ENCODE assay signal across 24 cellular contexts in genomic region chr6:159753081-159753872, GRCh38. TPM values are rescaled to one million over a fixed set of nuclear protein-coding genes. Genes with fewer than 3 reads are reported as not detected.
DNase-seq lines count a peak whose midpoint lies in the region; ATAC-seq and TF ChIP-seq lines count a peak whose summit lies in the region.
"Had no signal": no experiment of that assay in that cellular context is flagged by ENCODE, and none has a peak within 500 bp of the region (broad histone marks: within the 10 kb centered on the region; RNA-seq: fewer than 3 reads in every experiment).

No MANE protein-coding gene starts in this region.

- H3K9me3 Mint-ChIP-seq in natural killer cell (no peaks in the 10 kb centered on the region), glutamatergic neuron (ENCODE audit: unreplicated experiment) (no peaks in the 10 kb centered on the region), Caco-2 (ENCODE audit: unreplicated experiment) (no peaks in the 10 kb centered on the region)
- H3K9me3 Mint-ChIP-seq in natural killer cell treated with Interleukin-12 subunit alpha and Interleukin-12 subunit beta and Interleukin-15 and Interleukin-18, amount 100 ng/mL, for 72 hours, result no peaks in the 10 kb centered on the region
- no peaks in the 10 kb centered on the region for H3K9me3 Mint-ChIP-seq in stimulated activated memory B cell treated with anti-CD40 and anti-IgM and Interleukin-4, amounts not matched to agents 10 μg/mL and 1 μg/mL and 100 μg/mL, for 72 hours
- H3K9me3 Mint-ChIP-seq: dendritic cell treated with granulocyte-macrophage colony-stimulating factor and Interleukin-4, amounts not matched to agents 40 ng/mL and 50 ng/mL, for 4 days; H9; neural progenitor cell; stimulated activated naive B cell treated with anti-CD40 and anti-IgM and Interleukin-4, amounts not matched to agents 10 μg/mL and 1 μg/mL and 100 μg/mL, for 72 hours had no signal

- no peaks in the 10 kb centered on the region; the same call in 1 of the 2 replicates for H3K36me3 ChIP-seq in Caco-2 (ENCODE audit: control insufficient read depth, insufficient read depth, low read length)

- TF ChIP-seq CTCF in natural killer cell (IDR thresholded peaks at IDR 0.05) (no peak), glutamatergic neuron (IDR thresholded peaks at IDR 0.05; ENCODE audit: partially characterized antibody, unreplicated experiment) (no peak), Caco-2 (IDR thresholded peaks at IDR 0.05; ENCODE audit: insufficient read depth in 1 of 2, low read depth in 1 of 2, low read length in 1 of 2, severe bottlenecking in 1 of 2, unreplicated experiment in 1 of 2) (no peak)

- no peaks in the 10 kb centered on the region for H3K9me3 ChIP-seq in Caco-2
- H3K9me3 ChIP-seq: adrenal gland, thyroid gland had no signal

- intact Hi-C loops in natural killer cell (cut with micrococcal nuclease), result no loop called here
- intact Hi-C loops in Caco-2 (cut with micrococcal nuclease; ENCODE audit: unreplicated experiment), result no loop called here

- BruUV-seq in Caco-2 (replicated peaks; lab: Mats Ljungman, UMichigan), result no TSS peak

- H3K4me1 ChIP-seq in Caco-2, result no peaks in the 10 kb centered on the region
- H3K4me1 ChIP-seq: neural progenitor cell had no signal

- H3K27me3 ChIP-seq in Caco-2 (replicated peaks; ENCODE audit: control insufficient read depth, insufficient read depth, low read length), result no peaks in the 10 kb centered on the region
- H3K27me3 ChIP-seq: adrenal gland, neural progenitor cell, thyroid gland had no signal

- H3K4me1 Mint-ChIP-seq in natural killer cell (peaks cover 0 to 1% of the 10 kb centered on the region in 2 donors), glutamatergic neuron (ENCODE audit: low read depth, unreplicated experiment) (no peaks in the 10 kb centered on the region), Caco-2 (ENCODE audit: low read depth, unreplicated experiment) (peaks cover 6% of the 10 kb centered on the region)
- H3K4me1 Mint-ChIP-seq in natural killer cell treated with Interleukin-12 subunit alpha and Interleukin-12 subunit beta and Interleukin-15 and Interleukin-18, amount 100 ng/mL, for 72 hours (ENCODE audit: low read depth in 2 of 2), result peaks cover 2 to 3% of the 10 kb centered on the region in 2 donors
- no peaks in the 10 kb centered on the region for H3K4me1 Mint-ChIP-seq in stimulated activated memory B cell treated with anti-CD40 and anti-IgM and Interleukin-4, amounts not matched to agents 10 μg/mL and 1 μg/mL and 100 μg/mL, for 72 hours
- H3K4me1 Mint-ChIP-seq: neural progenitor cell had no signal

- ATAC-seq in natural killer cell, result no peak
- ATAC-seq in natural killer cell treated with Interleukin-12 subunit alpha and Interleukin-12 subunit beta and Interleukin-15 and Interleukin-18, amount 100 ng/mL, for 72 hours, result no peak
- ATAC-seq in stimulated activated memory B cell treated with anti-CD40 and anti-IgM and Interleukin-4, amounts not matched to agents 10 μg/mL and 1 μg/mL and 100 μg/mL, for 72 hours, result no peak
- ATAC-seq: left colon; stimulated activated naive B cell treated with anti-CD40 and anti-IgM and Interleukin-4, amounts not matched to agents 10 μg/mL and 1 μg/mL and 100 μg/mL, for 72 hours had no signal

- H3K27ac Mint-ChIP-seq in natural killer cell (peak overlapping the region; percentile 51 to 63), glutamatergic neuron (ENCODE audit: unreplicated experiment) (peak overlapping the region; percentile 10), Caco-2 (ENCODE audit: unreplicated experiment) (no peak overlapping the region)
- H3K27ac Mint-ChIP-seq in natural killer cell treated with Interleukin-12 subunit alpha and Interleukin-12 subunit beta and Interleukin-15 and Interleukin-18, amount 100 ng/mL, for 72 hours, result peak overlapping the region in 1 of 2 donors; percentile 42
- H3K27ac Mint-ChIP-seq in stimulated activated memory B cell treated with anti-CD40 and anti-IgM and Interleukin-4, amounts not matched to agents 10 μg/mL and 1 μg/mL and 100 μg/mL, for 72 hours, result peak overlapping the region; percentile 22
- H3K27ac Mint-ChIP-seq: dendritic cell treated with granulocyte-macrophage colony-stimulating factor and Interleukin-4, amounts not matched to agents 40 ng/mL and 50 ng/mL, for 4 days; neural progenitor cell; stimulated activated naive B cell treated with anti-CD40 and anti-IgM and Interleukin-4, amounts not matched to agents 10 μg/mL and 1 μg/mL and 100 μg/mL, for 72 hours had no signal

- peaks cover 36% of the 10 kb centered on the region for H3K36me3 Mint-ChIP-seq in natural killer cell
- peaks cover 31% of the 10 kb centered on the region for H3K36me3 Mint-ChIP-seq in natural killer cell treated with Interleukin-12 subunit alpha and Interleukin-12 subunit beta and Interleukin-15 and Interleukin-18, amount 100 ng/mL, for 72 hours
- H3K36me3 Mint-ChIP-seq in glutamatergic neuron (ENCODE audit: unreplicated experiment), result no peaks in the 10 kb centered on the region
- peaks cover 57% of the 10 kb centered on the region for H3K36me3 Mint-ChIP-seq in stimulated activated memory B cell treated with anti-CD40 and anti-IgM and Interleukin-4, amounts not matched to agents 10 μg/mL and 1 μg/mL and 100 μg/mL, for 72 hours
- peaks cover 94% of the 10 kb centered on the region for H3K36me3 Mint-ChIP-seq in Caco-2 (ENCODE audit: insufficient read depth, unreplicated experiment)

- POLR2A ChIA-PET in Caco-2 (lab: Charles Lee), result no interaction called here

- CTCF ChIA-PET in Caco-2 (lab: Charles Lee), result no interaction called here

- H3K4me3 ChIP-seq in Caco-2 (ENCODE audit: low read depth, low read length), result no peak overlapping the region
- H3K4me3 ChIP-seq: adrenal gland, neural progenitor cell, thyroid gland had no signal

- DNase-seq in natural killer cell, result no peak
- no peak for DNase-seq in natural killer cell treated with Interleukin-12 subunit alpha and Interleukin-12 subunit beta and Interleukin-15 and Interleukin-18, amount 100 ng/mL, for 72 hours (ENCODE audit: low spot score)
- DNase-seq in NCI-H2227 treated with DMSO at 0.1 percent for 48 hours (lab: John Stamatoyannopoulos, UW), result peak; percentile 10
- no peak for DNase-seq in glutamatergic neuron
- DNase-seq in Caco-2, result no peak
- no peak for DNase-seq in CD1c-positive myeloid dendritic cell (ENCODE audit: extremely low spot score)
- DNase-seq: DMS79; H9; head of caudate nucleus; left colon; MM.1S; NCI-H1417 treated with DMSO at 0.1 percent for 48 hours; NCI-H2171; NCI-H526; RPMI8226; stimulated activated CD4-positive, alpha-beta T cell treated with anti-CD3 and anti-CD28 coated beads, Interleukin-1b, Interleukin-23, amount 100 ng/mL, for 48 hours; stimulated activated naive B cell treated with anti-CD40 and anti-IgM and Interleukin-4, amounts not matched to agents 10 μg/mL and 1 μg/mL and 100 μg/mL, for 72 hours; T1000; thyroid gland had no signal

- H3K27me3 Mint-ChIP-seq in natural killer cell (ENCODE audit: low read depth in 2 of 2), result no peaks in the 10 kb centered on the region
- no peaks in the 10 kb centered on the region for H3K27me3 Mint-ChIP-seq in natural killer cell treated with Interleukin-12 subunit alpha and Interleukin-12 subunit beta and Interleukin-15 and Interleukin-18, amount 100 ng/mL, for 72 hours
- no peaks in the 10 kb centered on the region for H3K27me3 Mint-ChIP-seq in glutamatergic neuron (ENCODE audit: unreplicated experiment)
- H3K27me3 Mint-ChIP-seq in stimulated activated memory B cell treated with anti-CD40 and anti-IgM and Interleukin-4, amounts not matched to agents 10 μg/mL and 1 μg/mL and 100 μg/mL, for 72 hours, result no peaks in the 10 kb centered on the region
- no peaks in the 10 kb centered on the region for H3K27me3 Mint-ChIP-seq in Caco-2 (ENCODE audit: insufficient read depth, unreplicated experiment)
- H3K27me3 Mint-ChIP-seq: dendritic cell treated with granulocyte-macrophage colony-stimulating factor and Interleukin-4, amounts not matched to agents 40 ng/mL and 50 ng/mL, for 4 days; stimulated activated naive B cell treated with anti-CD40 and anti-IgM and Interleukin-4, amounts not matched to agents 10 μg/mL and 1 μg/mL and 100 μg/mL, for 72 hours had no signal

- peak overlapping the region; percentile 4 for H3K4me3 Mint-ChIP-seq in natural killer cell
- H3K4me3 Mint-ChIP-seq in natural killer cell treated with Interleukin-12 subunit alpha and Interleukin-12 subunit beta and Interleukin-15 and Interleukin-18, amount 100 ng/mL, for 72 hours, result no peak overlapping the region
- no peak overlapping the region for H3K4me3 Mint-ChIP-seq in glutamatergic neuron (ENCODE audit: unreplicated experiment)
- no peak overlapping the region for H3K4me3 Mint-ChIP-seq in stimulated activated memory B cell treated with anti-CD40 and anti-IgM and Interleukin-4, amounts not matched to agents 10 μg/mL and 1 μg/mL and 100 μg/mL, for 72 hours
- no peak overlapping the region for H3K4me3 Mint-ChIP-seq in Caco-2 (ENCODE audit: unreplicated experiment)
- H3K4me3 Mint-ChIP-seq: dendritic cell treated with granulocyte-macrophage colony-stimulating factor and Interleukin-4, amounts not matched to agents 40 ng/mL and 50 ng/mL, for 4 days; H9; neural progenitor cell; stimulated activated naive B cell treated with anti-CD40 and anti-IgM and Interleukin-4, amounts not matched to agents 10 μg/mL and 1 μg/mL and 100 μg/mL, for 72 hours had no signal

RNA-seq across cellular contexts. Expression of gene ACAT2, which starts 8.6 kb away (rescaled TPM):
- total RNA-seq in natural killer cell (10 to 100 TPM; 21.7 to 31.7 (median 26.5) TPM), glutamatergic neuron (ENCODE audit: unreplicated experiment) (228 TPM), Caco-2 (2022) (122 and 131 TPM in 2 replicates)
- total RNA-seq in natural killer cell treated with Interleukin-12 subunit alpha and Interleukin-12 subunit beta and Interleukin-15 and Interleukin-18, amount 100 ng/mL, for 72 hours, result 10 to 100 TPM; 70.0 to 88.7 TPM

RNA-seq across cellular contexts. Expression of gene WTAP, which starts 26.0 kb away (rescaled TPM):
- 100 to 1,000 TPM; 141 to 167 (median 164) TPM for total RNA-seq in natural killer cell
- total RNA-seq in natural killer cell treated with Interleukin-12 subunit alpha and Interleukin-12 subunit beta and Interleukin-15 and Interleukin-18, amount 100 ng/mL, for 72 hours, result 100 to 1,000 TPM in 1 of 2 donors, 10 to 100 TPM in 1; 98.4 to 106 TPM
- total RNA-seq in glutamatergic neuron (ENCODE audit: unreplicated experiment), result 108 TPM
- 109 and 114 TPM in 2 replicates for total RNA-seq in Caco-2 (2022)

RNA-seq across cellular contexts. Expression of gene TCP1, which starts 36.1 kb away (rescaled TPM):
- total RNA-seq in natural killer cell (100 to 1,000 TPM; 192 to 230 (median 218) TPM), glutamatergic neuron (ENCODE audit: unreplicated experiment) (254 TPM), Caco-2 (2022) (286 and 333 TPM in 2 replicates)
- total RNA-seq in natural killer cell treated with Interleukin-12 subunit alpha and Interleukin-12 subunit beta and Interleukin-15 and Interleukin-18, amount 100 ng/mL, for 72 hours, result 100 to 1,000 TPM; 360 to 498 TPM

RNA-seq across cellular contexts. Expression of gene MRPL18, which starts 37.0 kb away (rescaled TPM):
- total RNA-seq in natural killer cell (10 to 100 TPM; 22.3 to 29.6 (median 22.6) TPM), glutamatergic neuron (ENCODE audit: unreplicated experiment) (45.4 TPM), Caco-2 (2022) (71.1 and 81.0 TPM in 2 replicates)
- total RNA-seq in natural killer cell treated with Interleukin-12 subunit alpha and Interleukin-12 subunit beta and Interleukin-15 and Interleukin-18, amount 100 ng/mL, for 72 hours, result 10 to 100 TPM; 65.8 to 82.4 TPM

RNA-seq across cellular contexts. Expression of gene PNLDC1, which starts 46.8 kb away (rescaled TPM):
- total RNA-seq in natural killer cell (under 1 TPM in 1 of 3 donors, not detected in 2; 0.19 TPM), glutamatergic neuron (ENCODE audit: unreplicated experiment) (not detected), Caco-2 (2022) (0.26 and 0.32 TPM in 2 replicates)
- total RNA-seq in natural killer cell treated with Interleukin-12 subunit alpha and Interleukin-12 subunit beta and Interleukin-15 and Interleukin-18, amount 100 ng/mL, for 72 hours, result 1 to 10 TPM in 1 of 2 donors, under 1 TPM in 1; 0.24 to 1.1 TPM
- total RNA-seq: H9, left colon, skeletal muscle tissue had no signal
